ENCODE assay signal across 22 cellular contexts in genomic region chr3:106296111-106296510, GRCh38.
"Had no signal": no experiment of that assay in that cellular context is flagged by ENCODE, and none has a peak within 500 bp of the region (broad histone marks: within the 10 kb centered on the region; RNA-seq: fewer than 3 reads in every experiment).

No MANE protein-coding gene starts in this region.

- H3K27me3 Mint-ChIP-seq: activated CD8-positive, alpha-beta T cell treated with anti-CD3 and anti-CD28 coated beads for 36 hours; activated T-helper 17 cell treated with anti-CD3 and anti-CD28 coated beads, Interleukin-2, amount 50 U/mL, for 72 hours had no signal

- DNase-seq: activated CD4-positive, alpha-beta T cell treated with anti-CD3 and anti-CD28 coated beads for 1 hour; activated CD4-positive, alpha-beta T cell treated with anti-CD3 and anti-CD28 coated beads, Interleukin-2, amount 50 U/mL, for 1 hour; activated CD8-positive, alpha-beta T cell treated with anti-CD3 and anti-CD28 coated beads for 36 hours; activated gamma-delta T cell treated with Interleukin-2 at 50 U/mL for 16 hours; activated naive CD4-positive, alpha-beta T cell treated with anti-CD3 and anti-CD28 coated beads, Interleukin-2, amount 50 U/mL, for 16 hours; activated T-cell treated with anti-CD3 and anti-CD28 coated beads, Interleukin-2, amount 50 U/mL, for 4 hours; amniotic stem cell; caudate nucleus; foreskin keratinocyte; heart left ventricle; hypothalamus; kidney glomerular epithelial cell; left ventricle myocardium inferior; mucosa of descending colon; nephron progenitor cell; ovary; stimulated activated CD4-positive, alpha-beta T cell treated with anti-CD3 and anti-CD28 coated beads, Interleukin-1b, Interleukin-23, amount 100 ng/mL, for 48 hours; stimulated activated naive CD4-positive, alpha-beta T cell; T-helper 9 cell; testis; transverse colon had no signal

- ATAC-seq: activated CD8-positive, alpha-beta T cell treated with anti-CD3 and anti-CD28 coated beads for 36 hours; activated T-cell treated with anti-CD3 and anti-CD28 coated beads, Interleukin-2, amount 50 U/mL, for 4 hours; foreskin keratinocyte; heart left ventricle; mucosa of descending colon had no signal

- H3K27ac Mint-ChIP-seq: activated CD8-positive, alpha-beta T cell treated with anti-CD3 and anti-CD28 coated beads for 36 hours; activated T-helper 17 cell treated with anti-CD3 and anti-CD28 coated beads, Interleukin-2, amount 50 U/mL, for 72 hours; nephron progenitor cell had no signal

- H3K4me3 Mint-ChIP-seq: activated CD8-positive, alpha-beta T cell treated with anti-CD3 and anti-CD28 coated beads for 36 hours; activated T-cell treated with anti-CD3 and anti-CD28 coated beads, Interleukin-2, amount 50 U/mL, for 4 hours; activated T-helper 17 cell treated with anti-CD3 and anti-CD28 coated beads, Interleukin-2, amount 50 U/mL, for 72 hours; nephron progenitor cell had no signal

- H3K4me1 Mint-ChIP-seq: nephron progenitor cell had no signal

- H3K9me3 Mint-ChIP-seq: activated T-cell treated with anti-CD3 and anti-CD28 coated beads, Interleukin-2, amount 50 U/mL, for 4 hours; activated T-helper 17 cell treated with anti-CD3 and anti-CD28 coated beads, Interleukin-2, amount 50 U/mL, for 72 hours; nephron progenitor cell had no signal
